Comparison of ENCODE assay signal across 2 cellular contexts in the genomic region with DNA sequence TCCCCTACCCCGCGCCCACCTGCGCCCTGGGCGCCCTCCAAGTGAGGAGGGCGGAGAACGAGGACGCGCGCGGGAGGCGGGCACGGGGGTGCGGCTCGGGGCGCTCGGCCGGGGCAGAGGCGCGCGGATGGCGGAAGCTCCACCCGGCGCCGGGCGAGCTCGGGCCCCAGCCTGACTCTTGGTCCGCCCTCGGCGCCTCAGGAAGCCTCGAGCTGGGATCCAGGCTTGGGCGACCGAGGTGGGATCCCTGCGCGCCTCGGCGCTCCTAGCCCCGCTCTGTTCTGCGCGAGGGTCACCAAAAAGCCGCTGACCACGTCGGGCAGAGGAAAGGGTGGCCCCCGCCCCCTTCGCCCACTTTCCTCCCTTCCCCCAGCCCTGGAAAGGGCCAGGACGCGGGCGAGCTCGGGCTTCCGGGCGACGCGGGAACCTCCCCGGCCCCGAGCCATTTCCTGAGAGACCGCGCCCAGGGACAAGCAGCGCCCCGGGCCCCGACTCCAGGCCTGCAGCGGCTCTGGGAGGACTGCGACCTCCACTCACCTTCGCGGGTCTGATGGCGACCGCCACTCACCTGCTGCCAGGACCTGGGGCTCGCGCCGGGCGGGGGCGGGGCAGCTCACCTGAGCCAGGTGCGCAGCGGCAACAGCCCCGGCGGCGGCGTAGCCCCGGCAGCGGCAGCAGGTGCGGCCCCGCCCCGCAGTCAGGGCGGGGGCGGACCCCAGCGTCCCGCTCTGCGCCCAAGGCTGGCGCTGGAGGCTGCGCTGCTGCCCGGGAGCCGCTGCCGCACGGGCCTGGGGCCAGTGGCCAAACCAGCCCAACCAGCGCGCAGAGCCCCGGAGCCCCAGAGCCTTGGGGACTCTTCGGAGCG.
TF ChIP-seq lines count a peak whose summit lies in the region.

No MANE protein-coding gene starts in this region.

TF ChIP-seq in HEK293, 187 proteins besides CTCF, POLR2A, EP300 and RAD21 (continues in another document):
- TF ChIP-seq KLF7 (tag by site-specific recombination; IDR thresholded peaks at IDR 0.05; ENCODE audit: borderline replicate concordance) (peak; percentile 30; the same call in 1 of the 2 replicates), ZNF658 (tag by site-specific recombination; IDR thresholded peaks at IDR 0.05) (no peak), KLF1 (tag by site-specific recombination; IDR thresholded peaks at IDR 0.05) (peak; percentile 64), ZSCAN18 (tag by site-specific recombination; IDR thresholded peaks at IDR 0.05) (no peak), ZFHX2 (tag by site-specific recombination; conservative IDR thresholded peaks at IDR 0.05) (0 out of 2 replicates have a peak, but pooled peaks have one; percentile 14), ZEB2 (tag by site-specific recombination; IDR thresholded peaks at IDR 0.05) (0 out of 2 replicates have a peak, but pooled peaks have one; percentile 19), ZBTB8A (tag by site-specific recombination; IDR thresholded peaks at IDR 0.05) (peak; percentile 80), ZNF335 (tag by site-specific recombination; conservative IDR thresholded peaks at IDR 0.05) (peak; percentile 58), ZBTB20 (tag by site-specific recombination; IDR thresholded peaks at IDR 0.05) (peak; percentile 98), ZNF37A (tag by site-specific recombination; IDR thresholded peaks at IDR 0.05) (no peak), ZBTB11 (tag by site-specific recombination; conservative IDR thresholded peaks at IDR 0.05; ENCODE audit: low read depth) (no peak)
- TF ChIP-seq, protein P1, sequence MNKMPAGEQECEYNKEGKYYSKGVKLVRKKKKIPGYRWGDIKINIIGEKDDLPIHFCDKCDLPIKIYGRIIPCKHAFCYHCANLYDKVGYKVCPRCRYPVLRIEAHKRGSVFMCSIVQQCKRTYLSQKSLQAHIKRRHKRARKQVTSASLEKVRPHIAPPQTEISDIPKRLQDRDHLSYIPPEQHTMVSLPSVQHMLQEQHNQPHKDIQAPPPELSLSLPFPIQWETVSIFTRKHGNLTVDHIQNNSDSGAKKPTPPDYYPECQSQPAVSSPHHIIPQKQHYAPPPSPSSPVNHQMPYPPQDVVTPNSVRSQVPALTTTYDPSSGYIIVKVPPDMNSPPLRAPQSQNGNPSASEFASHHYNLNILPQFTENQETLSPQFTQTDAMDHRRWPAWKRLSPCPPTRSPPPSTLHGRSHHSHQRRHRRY (tag by site-specific recombination; IDR thresholded peaks at IDR 0.05): no peak
- TF ChIP-seq, protein P2, sequence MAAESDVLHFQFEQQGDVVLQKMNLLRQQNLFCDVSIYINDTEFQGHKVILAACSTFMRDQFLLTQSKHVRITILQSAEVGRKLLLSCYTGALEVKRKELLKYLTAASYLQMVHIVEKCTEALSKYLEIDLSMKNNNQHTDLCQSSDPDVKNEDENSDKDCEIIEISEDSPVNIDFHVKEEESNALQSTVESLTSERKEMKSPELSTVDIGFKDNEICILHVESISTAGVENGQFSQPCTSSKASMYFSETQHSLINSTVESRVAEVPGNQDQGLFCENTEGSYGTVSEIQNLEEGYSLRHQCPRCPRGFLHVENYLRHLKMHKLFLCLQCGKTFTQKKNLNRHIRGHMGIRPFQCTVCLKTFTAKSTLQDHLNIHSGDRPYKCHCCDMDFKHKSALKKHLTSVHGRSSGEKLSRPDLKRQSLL (tag by site-specific recombination; IDR thresholded peaks at IDR 0.05): 0 out of 2 replicates have a peak, but pooled peaks have one; percentile 7
- TF ChIP-seq, protein P3, sequence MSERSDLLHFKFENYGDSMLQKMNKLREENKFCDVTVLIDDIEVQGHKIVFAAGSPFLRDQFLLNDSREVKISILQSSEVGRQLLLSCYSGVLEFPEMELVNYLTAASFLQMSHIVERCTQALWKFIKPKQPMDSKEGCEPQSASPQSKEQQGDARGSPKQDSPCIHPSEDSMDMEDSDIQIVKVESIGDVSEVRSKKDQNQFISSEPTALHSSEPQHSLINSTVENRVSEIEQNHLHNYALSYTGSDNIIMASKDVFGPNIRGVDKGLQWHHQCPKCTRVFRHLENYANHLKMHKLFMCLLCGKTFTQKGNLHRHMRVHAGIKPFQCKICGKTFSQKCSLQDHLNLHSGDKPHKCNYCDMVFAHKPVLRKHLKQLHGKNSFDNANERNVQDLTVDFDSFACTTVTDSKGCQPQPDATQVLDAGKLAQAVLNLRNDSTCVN (tag by site-specific recombination; optimal IDR thresholded peaks at IDR 0.05): peak; percentile 57

TF ChIP-seq in H1, 55 proteins besides CTCF, POLR2A, EP300 and RAD21:
- TF ChIP-seq SUZ12 (IDR thresholded peaks at IDR 0.05; ENCODE audit: low read length) (no peak), SRF (IDR thresholded peaks at IDR 0.05; ENCODE audit: low read depth, low read length) (no peak), CTBP2 (IDR thresholded peaks at IDR 0.05; ENCODE audit: borderline replicate concordance, insufficient read depth, insufficient read length, low read length) (no peak), CBX8 (IDR thresholded peaks at IDR 0.05; ENCODE audit: borderline replicate concordance, low read depth, low read length) (no peak), TAF1 (IDR thresholded peaks at IDR 0.05; ENCODE audit: low read depth, low read length) (0 out of 2 replicates have a peak, but pooled peaks have one; percentile 18), GABPA (IDR thresholded peaks at IDR 0.05; ENCODE audit: borderline replicate concordance, insufficient read depth, low read length) (peak; percentile 75), SP2 (IDR thresholded peaks at IDR 0.05; ENCODE audit: low read length) (no peak), BRCA1 (IDR thresholded peaks at IDR 0.05; ENCODE audit: low read depth, low read length) (no peak), NRF1 (IDR thresholded peaks at IDR 0.05; ENCODE audit: low read depth, low read length) (no peak), ATF3 (IDR thresholded peaks at IDR 0.05; ENCODE audit: insufficient read depth, low read depth, low read length) (no peak), SP4 (IDR thresholded peaks at IDR 0.05; ENCODE audit: low read length) (no peak), ASH2L (IDR thresholded peaks at IDR 0.05; ENCODE audit: low read length) (peak; percentile 50), KDM4A (IDR thresholded peaks at IDR 0.05; ENCODE audit: low read depth, low read length, severe bottlenecking) (peak; percentile 11), ZNF274 (IDR thresholded peaks at IDR 0.05; ENCODE audit: borderline replicate concordance, extremely low read depth, low read length) (no peak), EGR1 (IDR thresholded peaks at IDR 0.05; ENCODE audit: borderline replicate concordance, low read depth, low read length) (peak; percentile 95), KDM1A (IDR thresholded peaks at IDR 0.05; ENCODE audit: borderline replicate concordance, low read length) (no peak), PHF8 (conservative IDR thresholded peaks at IDR 0.05; ENCODE audit: low read depth, low read length) (peak; percentile 41; the same call in 1 of the 2 replicates), BACH1 (IDR thresholded peaks at IDR 0.05; ENCODE audit: low read length) (no peak), KDM5A (IDR thresholded peaks at IDR 0.05; ENCODE audit: low read length) (no peak), TBP (IDR thresholded peaks at IDR 0.05; ENCODE audit: low read depth, low read length) (peak; percentile 40; the same call in 1 of the 2 replicates), YY1 (IDR thresholded peaks at IDR 0.05; ENCODE audit: low read depth, low read length) (peak; percentile 55; the same call in 1 of the 2 replicates), GTF2F1 (IDR thresholded peaks at IDR 0.05; ENCODE audit: borderline replicate concordance, low read depth, low read length) (no peak), CREB1 (IDR thresholded peaks at IDR 0.05) (peak; percentile 17), EZH2 (IDR thresholded peaks at IDR 0.05; ENCODE audit: low read depth, low read length, severe bottlenecking) (no peak), TCF12 (IDR thresholded peaks at IDR 0.05; ENCODE audit: low read depth, low read length) (peak; percentile 88; the same call in 1 of the 2 replicates), HDAC6 (IDR thresholded peaks at IDR 0.05; ENCODE audit: low read depth, low read length) (no peak), CEBPB (IDR thresholded peaks at IDR 0.05; ENCODE audit: low read depth, low read length) (no peak), TAF7 (optimal IDR thresholded peaks at IDR 0.05; ENCODE audit: borderline replicate concordance, low read depth, low read length) (peak; percentile 44), POU5F1 (IDR thresholded peaks at IDR 0.05; ENCODE audit: low read depth, low read length) (no peak), HDAC2 (IDR thresholded peaks at IDR 0.05; ENCODE audit: borderline replicate concordance in 1 of 2, low read depth in 2 of 2, low read length in 2 of 2) (no peak), CBX5 (IDR thresholded peaks at IDR 0.05; ENCODE audit: low read depth, low read length) (no peak)
- TF ChIP-seq, protein P4, sequence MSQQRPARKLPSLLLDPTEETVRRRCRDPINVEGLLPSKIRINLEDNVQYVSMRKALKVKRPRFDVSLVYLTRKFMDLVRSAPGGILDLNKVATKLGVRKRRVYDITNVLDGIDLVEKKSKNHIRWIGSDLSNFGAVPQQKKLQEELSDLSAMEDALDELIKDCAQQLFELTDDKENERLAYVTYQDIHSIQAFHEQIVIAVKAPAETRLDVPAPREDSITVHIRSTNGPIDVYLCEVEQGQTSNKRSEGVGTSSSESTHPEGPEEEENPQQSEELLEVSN (IDR thresholded peaks at IDR 0.05): no peak; the same call in 1 of the 2 replicates
- TF ChIP-seq, protein P5, sequence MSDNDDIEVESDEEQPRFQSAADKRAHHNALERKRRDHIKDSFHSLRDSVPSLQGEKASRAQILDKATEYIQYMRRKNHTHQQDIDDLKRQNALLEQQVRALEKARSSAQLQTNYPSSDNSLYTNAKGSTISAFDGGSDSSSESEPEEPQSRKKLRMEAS (IDR thresholded peaks at IDR 0.05): peak; percentile 76
- TF ChIP-seq, protein P6, sequence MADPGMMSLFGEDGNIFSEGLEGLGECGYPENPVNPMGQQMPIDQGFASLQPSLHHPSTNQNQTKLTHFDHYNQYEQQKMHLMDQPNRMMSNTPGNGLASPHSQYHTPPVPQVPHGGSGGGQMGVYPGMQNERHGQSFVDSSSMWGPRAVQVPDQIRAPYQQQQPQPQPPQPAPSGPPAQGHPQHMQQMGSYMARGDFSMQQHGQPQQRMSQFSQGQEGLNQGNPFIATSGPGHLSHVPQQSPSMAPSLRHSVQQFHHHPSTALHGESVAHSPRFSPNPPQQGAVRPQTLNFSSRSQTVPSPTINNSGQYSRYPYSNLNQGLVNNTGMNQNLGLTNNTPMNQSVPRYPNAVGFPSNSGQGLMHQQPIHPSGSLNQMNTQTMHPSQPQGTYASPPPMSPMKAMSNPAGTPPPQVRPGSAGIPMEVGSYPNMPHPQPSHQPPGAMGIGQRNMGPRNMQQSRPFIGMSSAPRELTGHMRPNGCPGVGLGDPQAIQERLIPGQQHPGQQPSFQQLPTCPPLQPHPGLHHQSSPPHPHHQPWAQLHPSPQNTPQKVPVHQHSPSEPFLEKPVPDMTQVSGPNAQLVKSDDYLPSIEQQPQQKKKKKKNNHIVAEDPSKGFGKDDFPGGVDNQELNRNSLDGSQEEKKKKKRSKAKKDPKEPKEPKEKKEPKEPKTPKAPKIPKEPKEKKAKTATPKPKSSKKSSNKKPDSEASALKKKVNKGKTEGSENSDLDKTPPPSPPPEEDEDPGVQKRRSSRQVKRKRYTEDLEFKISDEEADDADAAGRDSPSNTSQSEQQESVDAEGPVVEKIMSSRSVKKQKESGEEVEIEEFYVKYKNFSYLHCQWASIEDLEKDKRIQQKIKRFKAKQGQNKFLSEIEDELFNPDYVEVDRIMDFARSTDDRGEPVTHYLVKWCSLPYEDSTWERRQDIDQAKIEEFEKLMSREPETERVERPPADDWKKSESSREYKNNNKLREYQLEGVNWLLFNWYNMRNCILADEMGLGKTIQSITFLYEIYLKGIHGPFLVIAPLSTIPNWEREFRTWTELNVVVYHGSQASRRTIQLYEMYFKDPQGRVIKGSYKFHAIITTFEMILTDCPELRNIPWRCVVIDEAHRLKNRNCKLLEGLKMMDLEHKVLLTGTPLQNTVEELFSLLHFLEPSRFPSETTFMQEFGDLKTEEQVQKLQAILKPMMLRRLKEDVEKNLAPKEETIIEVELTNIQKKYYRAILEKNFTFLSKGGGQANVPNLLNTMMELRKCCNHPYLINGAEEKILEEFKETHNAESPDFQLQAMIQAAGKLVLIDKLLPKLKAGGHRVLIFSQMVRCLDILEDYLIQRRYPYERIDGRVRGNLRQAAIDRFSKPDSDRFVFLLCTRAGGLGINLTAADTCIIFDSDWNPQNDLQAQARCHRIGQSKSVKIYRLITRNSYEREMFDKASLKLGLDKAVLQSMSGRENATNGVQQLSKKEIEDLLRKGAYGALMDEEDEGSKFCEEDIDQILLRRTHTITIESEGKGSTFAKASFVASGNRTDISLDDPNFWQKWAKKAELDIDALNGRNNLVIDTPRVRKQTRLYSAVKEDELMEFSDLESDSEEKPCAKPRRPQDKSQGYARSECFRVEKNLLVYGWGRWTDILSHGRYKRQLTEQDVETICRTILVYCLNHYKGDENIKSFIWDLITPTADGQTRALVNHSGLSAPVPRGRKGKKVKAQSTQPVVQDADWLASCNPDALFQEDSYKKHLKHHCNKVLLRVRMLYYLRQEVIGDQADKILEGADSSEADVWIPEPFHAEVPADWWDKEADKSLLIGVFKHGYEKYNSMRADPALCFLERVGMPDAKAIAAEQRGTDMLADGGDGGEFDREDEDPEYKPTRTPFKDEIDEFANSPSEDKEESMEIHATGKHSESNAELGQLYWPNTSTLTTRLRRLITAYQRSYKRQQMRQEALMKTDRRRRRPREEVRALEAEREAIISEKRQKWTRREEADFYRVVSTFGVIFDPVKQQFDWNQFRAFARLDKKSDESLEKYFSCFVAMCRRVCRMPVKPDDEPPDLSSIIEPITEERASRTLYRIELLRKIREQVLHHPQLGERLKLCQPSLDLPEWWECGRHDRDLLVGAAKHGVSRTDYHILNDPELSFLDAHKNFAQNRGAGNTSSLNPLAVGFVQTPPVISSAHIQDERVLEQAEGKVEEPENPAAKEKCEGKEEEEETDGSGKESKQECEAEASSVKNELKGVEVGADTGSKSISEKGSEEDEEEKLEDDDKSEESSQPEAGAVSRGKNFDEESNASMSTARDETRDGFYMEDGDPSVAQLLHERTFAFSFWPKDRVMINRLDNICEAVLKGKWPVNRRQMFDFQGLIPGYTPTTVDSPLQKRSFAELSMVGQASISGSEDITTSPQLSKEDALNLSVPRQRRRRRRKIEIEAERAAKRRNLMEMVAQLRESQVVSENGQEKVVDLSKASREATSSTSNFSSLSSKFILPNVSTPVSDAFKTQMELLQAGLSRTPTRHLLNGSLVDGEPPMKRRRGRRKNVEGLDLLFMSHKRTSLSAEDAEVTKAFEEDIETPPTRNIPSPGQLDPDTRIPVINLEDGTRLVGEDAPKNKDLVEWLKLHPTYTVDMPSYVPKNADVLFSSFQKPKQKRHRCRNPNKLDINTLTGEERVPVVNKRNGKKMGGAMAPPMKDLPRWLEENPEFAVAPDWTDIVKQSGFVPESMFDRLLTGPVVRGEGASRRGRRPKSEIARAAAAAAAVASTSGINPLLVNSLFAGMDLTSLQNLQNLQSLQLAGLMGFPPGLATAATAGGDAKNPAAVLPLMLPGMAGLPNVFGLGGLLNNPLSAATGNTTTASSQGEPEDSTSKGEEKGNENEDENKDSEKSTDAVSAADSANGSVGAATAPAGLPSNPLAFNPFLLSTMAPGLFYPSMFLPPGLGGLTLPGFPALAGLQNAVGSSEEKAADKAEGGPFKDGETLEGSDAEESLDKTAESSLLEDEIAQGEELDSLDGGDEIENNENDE (IDR thresholded peaks at IDR 0.05; ENCODE audit: insufficient replicate concordance, low read length): no peak
